8 cellular contexts compared by ENCODE assay signal in the genomic region with DNA sequence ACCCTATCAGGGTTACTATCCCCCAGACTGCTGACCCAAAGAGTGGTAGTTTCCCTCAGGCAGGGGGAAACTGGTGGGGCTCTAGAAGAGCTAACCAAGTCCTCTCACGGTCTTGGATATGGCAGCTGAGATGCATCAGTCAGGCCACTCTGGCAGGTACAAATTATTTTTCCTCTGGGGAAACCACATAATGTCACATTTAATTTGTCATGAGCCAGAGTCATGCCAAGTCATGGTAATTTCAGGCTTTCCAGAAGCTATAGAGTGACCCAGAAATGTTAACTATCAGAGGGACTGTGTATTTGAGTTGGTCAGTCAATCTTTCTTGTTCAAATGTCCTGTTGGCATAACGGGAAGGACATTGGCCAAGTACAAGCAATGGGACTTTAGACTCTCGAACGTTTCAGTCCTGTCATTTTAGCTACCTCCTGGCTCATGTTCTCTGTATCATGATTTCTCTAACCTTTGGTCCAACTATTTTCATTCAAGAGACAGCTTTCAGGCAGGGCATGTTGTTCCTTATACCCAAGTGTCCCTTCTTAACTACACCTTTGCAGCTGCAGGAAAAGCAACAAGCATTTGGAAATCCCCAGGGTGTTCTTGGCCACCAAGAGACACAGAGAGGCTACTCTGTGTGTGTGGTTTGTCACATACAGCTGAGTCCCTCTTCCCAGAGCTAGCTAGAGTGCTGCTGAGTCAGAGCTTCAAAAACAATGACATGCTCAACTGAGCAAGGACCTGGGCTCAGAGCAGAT.
DNase-seq lines count a peak whose midpoint lies in the region; ATAC-seq and TF ChIP-seq lines count a peak whose summit lies in the region.

No MANE protein-coding gene starts in this region.

- H3K4me2 ChIP-seq in OCI-LY1 (ENCODE audit: low read length): no peak overlapping the region

- no peaks in the 10 kb centered on the region for H3K27me3 ChIP-seq in OCI-LY1 (ENCODE audit: insufficient read depth, low read length)

- no peaks in the 10 kb centered on the region for H4K20me1 ChIP-seq in OCI-LY1 (ENCODE audit: insufficient read depth, low read length)

- no peaks in the 10 kb centered on the region for H3F3A ChIP-seq in OCI-LY1 (ENCODE audit: insufficient read depth, low read length)

- no peaks in the 10 kb centered on the region for H3K9me2 ChIP-seq in OCI-LY1 (ENCODE audit: low read depth, low read length)

- peak overlapping the region; percentile 38 for H3K27ac ChIP-seq in OCI-LY1 (ENCODE audit: low read depth, low read length, poor library complexity, severe bottlenecking)

- H3K9me3 ChIP-seq in OCI-LY1 (ENCODE audit: low read length): no peaks in the 10 kb centered on the region

- no peak overlapping the region for H3K9ac ChIP-seq in OCI-LY1 (ENCODE audit: low read length)

- peaks cover 31% of the 10 kb centered on the region; the same call in 1 of the 2 replicates for H3K36me3 ChIP-seq in OCI-LY1 (ENCODE audit: insufficient read depth, low read length)

- no peak overlapping the region for H2AFZ ChIP-seq in OCI-LY1 (ENCODE audit: low read length)

- TF ChIP-seq CTCF in OCI-LY1 (IDR thresholded peaks at IDR 0.05; ENCODE audit: low read length): no peak

- H3K4me3 ChIP-seq in OCI-LY1 (ENCODE audit: low read depth, low read length, poor library complexity, severe bottlenecking): no peak overlapping the region

- peaks cover 25% of the 10 kb centered on the region for H3K4me1 ChIP-seq in OCI-LY1 (ENCODE audit: insufficient read depth, low read length, severe bottlenecking)

- DNase-seq in left kidney (ENCODE audit: low read depth, low spot score) (peak; percentile 28), OCI-M2 (lab: John Stamatoyannopoulos, UW; ENCODE audit: unreplicated experiment) (no peak), mesenteric fat pad (ENCODE audit: low spot score) (no peak), NCI-H1436 (lab: John Stamatoyannopoulos, UW) (no peak), foreskin melanocyte (no peak)

- H3K79me2 ChIP-seq in OCI-LY1 (ENCODE audit: insufficient read depth, low read length): no peaks in the 10 kb centered on the region

- peak; percentile 78 for ATAC-seq in GM18517 (IDR thresholded peaks at IDR 0.05; ENCODE audit: unreplicated experiment)
- ATAC-seq in GM21786 (IDR thresholded peaks at IDR 0.05; ENCODE audit: unreplicated experiment): peak; percentile 74
